2 cellular contexts compared by ENCODE assay signal in genomic region chr22:20995329-20996030, GRCh38.
TF ChIP-seq lines count a peak whose summit lies in the region.

No MANE protein-coding gene starts in this region.

TF ChIP-seq in K562, 482 proteins besides CTCF, POLR2A, EP300 and RAD21:
- no peak for TF ChIP-seq THRAP3 (IDR thresholded peaks at IDR 0.05; ENCODE audit: borderline replicate concordance)
- TF ChIP-seq SIN3B (IDR thresholded peaks at IDR 0.05; ENCODE audit: low read depth): no peak
- peak; percentile 59; the same call in 1 of the 2 replicates for TF ChIP-seq KDM2B (CRISPR knock-in tag; IDR thresholded peaks at IDR 0.05)
- 0 out of 4 replicates have a peak, but pooled peaks of 1 of the 2 experiments have one; percentile 11 for TF ChIP-seq SIX5 (IDR thresholded peaks at IDR 0.05; ENCODE audit: borderline replicate concordance in 1 of 2, insufficient read depth in 1 of 2, low read depth in 1 of 2, low read length in 2 of 2)
- no peak for TF ChIP-seq BRD4 (IDR thresholded peaks at IDR 0.05)
- TF ChIP-seq ARID3B (CRISPR knock-in tag; IDR thresholded peaks at IDR 0.05; ENCODE audit: borderline replicate concordance): no peak
- TF ChIP-seq POLR2AphosphoS2 (IDR thresholded peaks at IDR 0.05; ENCODE audit: low read length): 0 out of 2 replicates have a peak, but pooled peaks have one; percentile 21
- no peak for TF ChIP-seq RBFOX2 (IDR thresholded peaks at IDR 0.05; ENCODE audit: low read depth, low read length)
- TF ChIP-seq USF1 (CRISPR knock-in tag; IDR thresholded peaks at IDR 0.05): no peak
TF ChIP-seq in K562: peak in this region for 3.

TF ChIP-seq in HEK293T, 16 proteins besides CTCF, POLR2A, EP300 and RAD21:
- no peak for TF ChIP-seq FOXA1 (IDR thresholded peaks at IDR 0.05)
- TF ChIP-seq FOXM1 (IDR thresholded peaks at IDR 0.05; ENCODE audit: borderline replicate concordance): no peak
